ENCODE assay signal across 8 cellular contexts in the genomic region with DNA sequence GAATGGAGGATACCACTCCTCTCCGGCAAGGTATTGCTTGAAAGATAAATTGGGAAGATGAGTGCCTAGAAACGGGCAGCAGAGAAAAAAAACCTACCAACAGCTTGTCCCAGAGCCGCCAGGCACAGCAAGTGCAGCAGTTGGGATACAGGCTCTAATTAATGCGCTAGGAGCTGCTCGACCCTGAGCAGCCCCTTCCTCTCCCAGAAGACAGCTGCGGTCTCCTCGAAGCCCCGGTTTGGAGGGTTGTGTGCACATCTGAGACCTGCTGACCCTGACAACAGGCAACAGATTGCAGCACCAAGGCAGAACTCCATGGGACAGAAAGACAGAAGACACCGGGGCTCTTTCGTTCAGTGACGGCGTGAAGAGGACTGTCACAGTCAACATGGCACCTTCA.
DNase-seq lines count a peak whose midpoint lies in the region; ATAC-seq and TF ChIP-seq lines count a peak whose summit lies in the region.

No MANE protein-coding gene starts in this region.

- peaks cover 11% of the 10 kb centered on the region for H3K4me1 Mint-ChIP-seq in stimulated activated naive CD8-positive, alpha-beta T cell treated with anti-CD3 and anti-CD28 coated beads, Interleukin-15, Interleukin-2, amounts not matched to agents 100 ng/mL and 50 ng/mL, for 24 hours (ENCODE audit: low read depth)
- peaks cover 11% of the 10 kb centered on the region in 2 donors for H3K4me1 Mint-ChIP-seq in effector memory CD8-positive, alpha-beta T cell (ENCODE audit: low read depth in 2 of 2)
- peaks cover 12 to 24% (median 13%) of the 10 kb centered on the region in 4 donors for H3K4me1 Mint-ChIP-seq in naive thymus-derived CD8-positive, alpha-beta T cell

- POLR2A ChIA-PET in naive thymus-derived CD8-positive, alpha-beta T cell (lab: Charles Lee), result no interaction called here

- no peak for TF ChIP-seq POLR2A in erythroblast (IDR thresholded peaks at IDR 0.05; ENCODE audit: low read length)

- DNase-seq in stimulated activated naive CD8-positive, alpha-beta T cell treated with anti-CD3 and anti-CD28 coated beads, Interleukin-15, Interleukin-2, amounts not matched to agents 100 U/mL and 50 U/mL, for 24 hours, result no peak
- DNase-seq in effector memory CD8-positive, alpha-beta T cell, result no peak
- no peak for DNase-seq in naive thymus-derived CD8-positive, alpha-beta T cell
- DNase-seq in HAP-1 (ENCODE audit: low spot score in 2 of 2) (no peak), T-helper 9 cell (no peak), erythroblast (lab: John Stamatoyannopoulos, UW) (no peak)

- H3K4me1 ChIP-seq in HAP-1, result no peaks in the 10 kb centered on the region

- ATAC-seq in stimulated activated naive CD8-positive, alpha-beta T cell treated with anti-CD3 and anti-CD28 coated beads, Interleukin-15, Interleukin-2, amounts not matched to agents 100 U/mL and 50 U/mL, for 24 hours, result no peak
- ATAC-seq in effector memory CD8-positive, alpha-beta T cell (replicated peaks), result no peak
- no peak for ATAC-seq in naive thymus-derived CD8-positive, alpha-beta T cell
- no peak for ATAC-seq in HG03135 (IDR thresholded peaks at IDR 0.05; ENCODE audit: unreplicated experiment)

- peak overlapping the region; percentile 59 for H3K4me3 Mint-ChIP-seq in stimulated activated naive CD8-positive, alpha-beta T cell treated with anti-CD3 and anti-CD28 coated beads, Interleukin-15, Interleukin-2, amounts not matched to agents 100 ng/mL and 50 ng/mL, for 24 hours
- peak overlapping the region; percentile 41 to 69 for H3K4me3 Mint-ChIP-seq in effector memory CD8-positive, alpha-beta T cell
- H3K4me3 Mint-ChIP-seq in naive thymus-derived CD8-positive, alpha-beta T cell, result peak overlapping the region in 9 of 10 donors; percentile 4 to 55 (median 25)

- H3K9me3 ChIP-seq in HAP-1, result no peaks in the 10 kb centered on the region

- no peaks in the 10 kb centered on the region for H3K27me3 ChIP-seq in HAP-1 (ENCODE audit: low read depth)

- in situ Hi-C loops in HAP-1 (cut with MboI; ENCODE audit: low sequenced_read_pairs), result no loop called here

- peaks cover 43% of the 10 kb centered on the region for H3K27me3 Mint-ChIP-seq in stimulated activated naive CD8-positive, alpha-beta T cell treated with anti-CD3 and anti-CD28 coated beads, Interleukin-15, Interleukin-2, amounts not matched to agents 100 ng/mL and 50 ng/mL, for 24 hours
- peaks cover 37 to 41% of the 10 kb centered on the region in 2 donors for H3K27me3 Mint-ChIP-seq in effector memory CD8-positive, alpha-beta T cell
- H3K27me3 Mint-ChIP-seq in naive thymus-derived CD8-positive, alpha-beta T cell, result peaks cover 16 to 55% (median 34%) of the 10 kb centered on the region in 5 donors

- no peak overlapping the region for H3K27ac Mint-ChIP-seq in stimulated activated naive CD8-positive, alpha-beta T cell treated with anti-CD3 and anti-CD28 coated beads, Interleukin-15, Interleukin-2, amounts not matched to agents 100 ng/mL and 50 ng/mL, for 24 hours
- no peak overlapping the region for H3K27ac Mint-ChIP-seq in effector memory CD8-positive, alpha-beta T cell
- H3K27ac Mint-ChIP-seq in naive thymus-derived CD8-positive, alpha-beta T cell, result peak overlapping the region in 1 of 10 donors; percentile 39

- no peaks in the 10 kb centered on the region for H3K36me3 ChIP-seq in HAP-1 (replicated peaks)

- H3K9me3 Mint-ChIP-seq in stimulated activated naive CD8-positive, alpha-beta T cell treated with anti-CD3 and anti-CD28 coated beads, Interleukin-15, Interleukin-2, amounts not matched to agents 100 ng/mL and 50 ng/mL, for 24 hours, result no peaks in the 10 kb centered on the region
- H3K9me3 Mint-ChIP-seq in effector memory CD8-positive, alpha-beta T cell, result no peaks in the 10 kb centered on the region
- no peaks in the 10 kb centered on the region for H3K9me3 Mint-ChIP-seq in naive thymus-derived CD8-positive, alpha-beta T cell

- no peak overlapping the region for H3K4me3 ChIP-seq in HAP-1

- no peaks in the 10 kb centered on the region for H3K36me3 Mint-ChIP-seq in stimulated activated naive CD8-positive, alpha-beta T cell treated with anti-CD3 and anti-CD28 coated beads, Interleukin-15, Interleukin-2, amounts not matched to agents 100 ng/mL and 50 ng/mL, for 24 hours (ENCODE audit: low read depth)
- no peaks in the 10 kb centered on the region for H3K36me3 Mint-ChIP-seq in effector memory CD8-positive, alpha-beta T cell (ENCODE audit: insufficient read depth)
- H3K36me3 Mint-ChIP-seq in naive thymus-derived CD8-positive, alpha-beta T cell, result peaks cover 0 to 3% (median 0%) of the 10 kb centered on the region in 3 donors
